ENCODE assay signal across 10 cellular contexts in the genomic region with DNA sequence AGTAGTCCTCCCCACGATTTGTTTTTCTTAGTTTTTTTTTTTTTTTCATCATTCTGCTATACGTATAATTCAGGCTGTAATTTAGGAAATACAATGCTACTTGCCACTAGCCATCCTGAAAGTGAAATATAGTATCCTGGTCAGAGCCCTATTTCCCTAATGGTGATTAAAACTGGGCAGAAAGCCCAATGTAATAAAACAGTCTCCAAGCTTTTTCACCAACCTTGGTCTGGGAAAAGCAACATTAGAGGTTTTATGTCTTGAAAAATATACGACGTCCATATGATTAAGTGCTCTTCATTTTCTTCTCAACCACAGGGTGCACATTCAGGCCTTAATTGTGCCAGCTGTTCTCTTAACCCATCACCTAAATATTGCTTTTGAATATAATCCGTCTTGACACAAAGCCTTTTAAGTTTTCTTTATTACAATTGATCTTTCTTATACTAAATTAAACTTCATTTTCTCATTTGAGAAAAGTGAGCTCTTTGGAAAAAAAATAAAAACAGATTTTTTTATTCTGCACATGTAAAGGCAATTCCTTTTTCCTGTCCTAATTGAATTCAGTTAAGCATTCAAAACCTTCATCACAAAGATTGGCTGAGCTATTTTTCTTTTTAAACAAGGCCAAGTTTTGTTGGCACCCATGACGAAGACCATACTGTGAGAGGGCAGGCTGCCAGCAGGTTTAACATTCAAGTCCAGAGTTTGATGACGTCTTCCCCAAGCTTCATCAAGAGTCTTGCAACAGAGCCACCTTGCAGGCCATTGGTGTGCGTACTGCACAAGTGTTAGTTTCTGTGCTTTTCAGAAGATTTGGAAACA. TPM values are rescaled to one million over a fixed set of nuclear protein-coding genes. Genes with fewer than 3 reads are reported as not detected.
A peak's percentile ranks its signal among the peaks of the same experiment; 100 is the strongest.
DNase-seq lines count a peak whose midpoint lies in the region; TF ChIP-seq lines count a peak whose summit lies in the region.
"Had no signal": no experiment of that assay in that cellular context is flagged by ENCODE, and none has a peak within 500 bp of the region (broad histone marks: within the 10 kb centered on the region; RNA-seq: fewer than 3 reads in every experiment).

No MANE protein-coding gene starts in this region.

- BruUV-seq in Calu3 (replicated peaks; lab: Mats Ljungman, UMichigan) = no TSS peak

- H3K4me1 Mint-ChIP-seq in Calu3 (ENCODE audit: low read depth, unreplicated experiment) = peaks cover 12% of the 10 kb centered on the region

- no peak overlapping the region for H3K4me3 Mint-ChIP-seq in Calu3 (ENCODE audit: low read depth, unreplicated experiment)

- H3K36me3 Mint-ChIP-seq in Calu3 (ENCODE audit: insufficient read depth, unreplicated experiment) = no peaks in the 10 kb centered on the region

- H3K27me3 Mint-ChIP-seq in Calu3 (ENCODE audit: unreplicated experiment) = no peaks in the 10 kb centered on the region

- H3K9me3 Mint-ChIP-seq in Calu3 (ENCODE audit: low read depth, unreplicated experiment) = peaks cover 3% of the 10 kb centered on the region

- TF ChIP-seq CTCF in fibroblast of pulmonary artery (IDR thresholded peaks at IDR 0.05; ENCODE audit: low read length, missing control alignments) = no peak
- TF ChIP-seq CTCF in Calu3 (IDR thresholded peaks at IDR 0.05; ENCODE audit: unreplicated experiment) = no peak

- peak; percentile 34 for DNase-seq in NCI-H2029 (lab: John Stamatoyannopoulos, UW)
- DNase-seq in NCI-H2029 treated with DMSO at 0.1 percent for 48 hours (lab: John Stamatoyannopoulos, UW) = no peak
- peak; percentile 16 for DNase-seq in NCI-H82 treated with DMSO at 0.1 percent for 48 hours (lab: John Stamatoyannopoulos, UW; ENCODE audit: unreplicated experiment)
- peak; percentile 94 for DNase-seq in fibroblast of pulmonary artery (ENCODE audit: low read depth)
- DNase-seq in stromal cell of bone marrow (ENCODE audit: low read depth) = peak; percentile 23
- DNase-seq in Calu3 = no peak
- DNase-seq in activated CD4-positive, alpha-beta T cell treated with anti-CD3 and anti-CD28 coated beads, Interleukin-2, amount 50 U/mL, for 48 hours = no peak
- DNase-seq in SW 1271 (lab: John Stamatoyannopoulos, UW) = no peak
- DNase-seq: testis had no signal

- CTCF ChIA-PET in Calu3 (lab: Charles Lee) = no interaction called here

- intact Hi-C loops in Calu3 (cut with micrococcal nuclease; ENCODE audit: unreplicated experiment) = no loop called here

- no peak overlapping the region for H3K27ac Mint-ChIP-seq in Calu3 (ENCODE audit: unreplicated experiment)

- no peak overlapping the region for H3K4me3 ChIP-seq in fibroblast of pulmonary artery (replicated peaks; ENCODE audit: low read depth, low read length)
- H3K4me3 ChIP-seq: SJSA1, testis had no signal

RNA-seq across cellular contexts. Expression of gene MAP2, which starts 52.7 kb away (rescaled TPM):
- total RNA-seq in Calu3 (2022) = 9.5 and 11.2 TPM in 2 replicates

Comparison
In these comparisons a context has a peak if more than half of its experiments do, and no peak if none do; other contexts are left out.
1. DNase-seq: peak in NCI-H2029 (single experiment), NCI-H82 treated with DMSO at 0.1 percent for 48 hours (single experiment), fibroblast of pulmonary artery (single experiment) and stromal cell of bone marrow (single experiment); none in NCI-H2029 treated with DMSO at 0.1 percent for 48 hours (single experiment), Calu3 (single experiment), activated CD4-positive, alpha-beta T cell treated with anti-CD3 and anti-CD28 coated beads, Interleukin-2, amount 50 U/mL, for 48 hours (0 of 2) and SW 1271 (0 of 2).